ENCODE assay signal across 1 cellular context in genomic region chr15:59570364-59570763, GRCh38.
TF ChIP-seq lines count a peak whose summit lies in the region.

No MANE protein-coding gene starts in this region.

TF ChIP-seq in GM12878, 131 proteins besides CTCF, POLR2A, EP300 and RAD21:
- TF ChIP-seq BACH1 (IDR thresholded peaks at IDR 0.05; ENCODE audit: borderline replicate concordance) (no peak), ZNF592 (IDR thresholded peaks at IDR 0.05) (no peak), ZNF384 (IDR thresholded peaks at IDR 0.05; ENCODE audit: borderline replicate concordance, low read depth, low read length) (no peak), SMC3 (IDR thresholded peaks at IDR 0.05; ENCODE audit: borderline replicate concordance, low read length) (no peak), HCFC1 (IDR thresholded peaks at IDR 0.05; ENCODE audit: low read length) (no peak), JUND (IDR thresholded peaks at IDR 0.05; ENCODE audit: low read depth, low read length) (no peak), CREM (IDR thresholded peaks at IDR 0.05; ENCODE audit: low read depth) (no peak), ZBTB33 (IDR thresholded peaks at IDR 0.05) (no peak)
